In the genomic region with DNA sequence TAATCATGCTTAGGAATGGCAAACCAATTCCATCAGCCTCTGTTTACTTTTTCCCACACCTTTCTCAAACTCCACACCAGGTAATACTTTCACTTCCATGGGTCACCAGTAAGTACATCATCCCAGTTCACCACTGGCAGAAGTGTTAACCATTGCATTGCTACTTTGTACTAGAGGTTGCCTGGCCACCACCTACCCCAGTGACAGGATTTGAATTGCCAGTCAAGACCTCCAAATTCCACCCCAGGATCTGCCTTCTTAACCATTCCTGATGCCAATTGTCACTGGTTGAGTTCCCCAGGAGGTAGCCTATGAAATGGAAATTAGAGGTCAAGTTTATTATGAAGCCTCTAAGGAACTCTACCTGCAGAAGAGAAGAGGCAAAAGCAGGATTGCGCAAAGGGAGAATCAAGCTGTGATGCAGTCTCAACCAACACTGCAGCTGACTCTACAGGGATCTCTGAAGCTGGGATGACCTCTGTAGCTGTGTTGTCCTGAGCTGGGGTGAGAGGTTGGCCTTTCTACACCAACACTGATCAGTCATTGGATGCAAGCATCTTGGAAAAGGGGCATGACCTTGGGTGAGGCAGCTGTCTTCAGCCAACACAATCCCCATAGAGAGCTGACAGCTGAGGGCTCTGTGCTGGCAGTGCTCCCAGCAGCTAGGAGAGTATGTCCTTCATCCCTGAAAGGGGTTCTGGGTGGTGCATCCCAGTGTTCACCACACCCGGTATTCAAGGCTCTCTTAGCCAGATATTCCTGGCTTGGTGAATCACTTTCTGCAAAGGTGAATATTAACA, we compare ENCODE assay signal across 17 cellular contexts. TPM values are rescaled to one million over a fixed set of nuclear protein-coding genes. Genes with fewer than 3 reads are reported as not detected.
A peak's percentile ranks its signal among the peaks of the same experiment; 100 is the strongest.
DNase-seq lines count a peak whose midpoint lies in the region; ATAC-seq and TF ChIP-seq lines count a peak whose summit lies in the region.
"Had no signal": no experiment of that assay in that cellular context is flagged by ENCODE, and none has a peak within 500 bp of the region (broad histone marks: within the 10 kb centered on the region; RNA-seq: fewer than 3 reads in every experiment).

No MANE protein-coding gene starts in this region.

- H3K27me3 ChIP-seq in RWPE2 (ENCODE audit: insufficient read depth, poor library complexity, severe bottlenecking): no peaks in the 10 kb centered on the region

- H3K4me1 ChIP-seq in RWPE2 (ENCODE audit: insufficient read depth, poor library complexity, severe bottlenecking): peaks cover under 1% of the 10 kb centered on the region

- POLR2A ChIA-PET in activated CD4-positive, alpha-beta T cell treated with anti-CD3 and anti-CD28 coated beads, Interleukin-2, amount 10 ng/mL, durations not matched to agents 7 days and 5 days (lab: Charles Lee): no interaction called here

- no peak overlapping the region for H3K4me3 ChIP-seq in RWPE2 (ENCODE audit: severe bottlenecking)

- DNase-seq in RWPE2 (ENCODE audit: low spot score) (no peak), left ventricle myocardium superior (peak; percentile 35)
- DNase-seq in stimulated activated effector memory CD8-positive, alpha-beta T cell treated with anti-CD3 and anti-CD28 coated beads, Interleukin-12 subunit alpha, Interleukin-12 subunit beta, amount 100 ng/mL, for 72 hours (ENCODE audit: low spot score in 2 of 2): no peak
- no peak for DNase-seq in activated CD4-positive, alpha-beta T cell treated with anti-CD3 and anti-CD28 coated beads, Interleukin-2, amount 10 ng/mL, durations not matched to agents 7 days and 5 days
- DNase-seq: ACHN, GOT3, NCI-H1436, NCI-H1930, NCI-H226, NCI-H524 treated with DMSO at 0.1 percent for 48 hours, RPMI8226 had no signal

- no peaks in the 10 kb centered on the region for H3K4me1 Mint-ChIP-seq in stimulated activated effector memory CD8-positive, alpha-beta T cell treated with anti-CD3 and anti-CD28 coated beads, Interleukin-12 subunit alpha, Interleukin-12 subunit beta, amount 100 ng/mL, for 72 hours
- H3K4me1 Mint-ChIP-seq in activated CD4-positive, alpha-beta T cell treated with anti-CD3 and anti-CD28 coated beads, Interleukin-2, amount 10 ng/mL, durations not matched to agents 7 days and 5 days: no peaks in the 10 kb centered on the region

- H3K9me3 Mint-ChIP-seq in stimulated activated effector memory CD8-positive, alpha-beta T cell treated with anti-CD3 and anti-CD28 coated beads, Interleukin-12 subunit alpha, Interleukin-12 subunit beta, amount 100 ng/mL, for 72 hours: no peaks in the 10 kb centered on the region
- H3K9me3 Mint-ChIP-seq in activated CD4-positive, alpha-beta T cell treated with anti-CD3 and anti-CD28 coated beads, Interleukin-2, amount 10 ng/mL, durations not matched to agents 7 days and 5 days: no peaks in the 10 kb centered on the region

- H3K27ac ChIP-seq in RWPE2 (ENCODE audit: poor library complexity, severe bottlenecking): no peak overlapping the region
- H3K27ac ChIP-seq: C4-2B, KMS-11 had no signal

- no peak overlapping the region for H3K4me3 Mint-ChIP-seq in stimulated activated effector memory CD8-positive, alpha-beta T cell treated with anti-CD3 and anti-CD28 coated beads, Interleukin-12 subunit alpha, Interleukin-12 subunit beta, amount 100 ng/mL, for 72 hours
- no peak overlapping the region for H3K4me3 Mint-ChIP-seq in activated CD4-positive, alpha-beta T cell treated with anti-CD3 and anti-CD28 coated beads, Interleukin-2, amount 10 ng/mL, durations not matched to agents 7 days and 5 days

- TF ChIP-seq CTCF in RWPE2 (IDR thresholded peaks at IDR 0.05; ENCODE audit: poor library complexity, severe bottlenecking): no peak

- H3K36me3 ChIP-seq in RWPE2 (ENCODE audit: low read depth): no peaks in the 10 kb centered on the region

- H3K9me3 ChIP-seq in RWPE2 (ENCODE audit: severe bottlenecking): no peaks in the 10 kb centered on the region

- TF ChIP-seq EP300 in Ishikawa (IDR thresholded peaks at IDR 0.05; ENCODE audit: borderline replicate concordance): no peak

- intact Hi-C loops in left ventricle myocardium superior (cut with micrococcal nuclease): no loop called here

- TF ChIP-seq RAD21 in Ishikawa (IDR thresholded peaks at IDR 0.05; ENCODE audit: low read depth): no peak

- no peaks in the 10 kb centered on the region for H3K36me3 Mint-ChIP-seq in stimulated activated effector memory CD8-positive, alpha-beta T cell treated with anti-CD3 and anti-CD28 coated beads, Interleukin-12 subunit alpha, Interleukin-12 subunit beta, amount 100 ng/mL, for 72 hours
- H3K36me3 Mint-ChIP-seq in activated CD4-positive, alpha-beta T cell treated with anti-CD3 and anti-CD28 coated beads, Interleukin-2, amount 10 ng/mL, durations not matched to agents 7 days and 5 days (ENCODE audit: low read depth): no peaks in the 10 kb centered on the region

- no peak overlapping the region for H3K27ac Mint-ChIP-seq in stimulated activated effector memory CD8-positive, alpha-beta T cell treated with anti-CD3 and anti-CD28 coated beads, Interleukin-12 subunit alpha, Interleukin-12 subunit beta, amount 100 ng/mL, for 72 hours
- H3K27ac Mint-ChIP-seq in activated CD4-positive, alpha-beta T cell treated with anti-CD3 and anti-CD28 coated beads, Interleukin-2, amount 10 ng/mL, durations not matched to agents 7 days and 5 days: no peak overlapping the region

- CTCF ChIA-PET in activated CD4-positive, alpha-beta T cell treated with anti-CD3 and anti-CD28 coated beads, Interleukin-2, amount 10 ng/mL, durations not matched to agents 7 days and 5 days (lab: Charles Lee): interaction anchor here (1.3 kb wide), 1 partner anchor 10 kb away, joined by 4 read pairs; no protein-coding TSS in a partner anchor

- H3K27me3 Mint-ChIP-seq in activated CD4-positive, alpha-beta T cell treated with anti-CD3 and anti-CD28 coated beads, Interleukin-2, amount 10 ng/mL, durations not matched to agents 7 days and 5 days: peaks cover 2% of the 10 kb centered on the region

- ATAC-seq in RWPE2 (ENCODE audit: low read depth) (0 out of 3 replicates have a peak, but pooled peaks have one; percentile 14), left ventricle myocardium superior (peak; percentile 73), GM21619 (IDR thresholded peaks at IDR 0.05; ENCODE audit: unreplicated experiment) (no peak)
- ATAC-seq in stimulated activated effector memory CD8-positive, alpha-beta T cell treated with anti-CD3 and anti-CD28 coated beads, Interleukin-12 subunit alpha, Interleukin-12 subunit beta, amount 100 ng/mL, for 72 hours: peak; percentile 32
- no peak for ATAC-seq in activated CD4-positive, CD25-positive, alpha-beta regulatory T cell treated with anti-CD3 and anti-CD28 coated beads, Interleukin-2, amount 50 U/mL, for 24 hours
- ATAC-seq: HepG2 had no signal

TF ChIP-seq in Ishikawa, 13 proteins besides CTCF, POLR2A, EP300 and RAD21:
- TF ChIP-seq CEBPB (IDR thresholded peaks at IDR 0.05): peak; percentile 92
- no peak for TF ChIP-seq TAF1 (IDR thresholded peaks at IDR 0.05; ENCODE audit: low read depth)

RNA-seq across cellular contexts. Expression of gene HMGA2, which starts 37.0 kb away (rescaled TPM):
- not detected for total RNA-seq in left ventricle myocardium superior
- total RNA-seq in activated CD4-positive, alpha-beta T cell treated with anti-CD3 and anti-CD28 coated beads, Interleukin-2, amount 10 ng/mL, durations not matched to agents 7 days and 5 days: not detected

Comparison
In these comparisons a context has a peak if more than half of its experiments do, and no peak if none do; other contexts are left out.
1. ATAC-seq: peak in RWPE2 (single experiment), left ventricle myocardium superior (single experiment) and stimulated activated effector memory CD8-positive, alpha-beta T cell treated with anti-CD3 and anti-CD28 coated beads, Interleukin-12 subunit alpha, Interleukin-12 subunit beta, amount 100 ng/mL, for 72 hours (single experiment); none in activated CD4-positive, CD25-positive, alpha-beta regulatory T cell treated with anti-CD3 and anti-CD28 coated beads, Interleukin-2, amount 50 U/mL, for 24 hours (0 of 2) and GM21619 (single experiment).